Comparison of ENCODE assay signal across 1 cellular context in the genomic region with DNA sequence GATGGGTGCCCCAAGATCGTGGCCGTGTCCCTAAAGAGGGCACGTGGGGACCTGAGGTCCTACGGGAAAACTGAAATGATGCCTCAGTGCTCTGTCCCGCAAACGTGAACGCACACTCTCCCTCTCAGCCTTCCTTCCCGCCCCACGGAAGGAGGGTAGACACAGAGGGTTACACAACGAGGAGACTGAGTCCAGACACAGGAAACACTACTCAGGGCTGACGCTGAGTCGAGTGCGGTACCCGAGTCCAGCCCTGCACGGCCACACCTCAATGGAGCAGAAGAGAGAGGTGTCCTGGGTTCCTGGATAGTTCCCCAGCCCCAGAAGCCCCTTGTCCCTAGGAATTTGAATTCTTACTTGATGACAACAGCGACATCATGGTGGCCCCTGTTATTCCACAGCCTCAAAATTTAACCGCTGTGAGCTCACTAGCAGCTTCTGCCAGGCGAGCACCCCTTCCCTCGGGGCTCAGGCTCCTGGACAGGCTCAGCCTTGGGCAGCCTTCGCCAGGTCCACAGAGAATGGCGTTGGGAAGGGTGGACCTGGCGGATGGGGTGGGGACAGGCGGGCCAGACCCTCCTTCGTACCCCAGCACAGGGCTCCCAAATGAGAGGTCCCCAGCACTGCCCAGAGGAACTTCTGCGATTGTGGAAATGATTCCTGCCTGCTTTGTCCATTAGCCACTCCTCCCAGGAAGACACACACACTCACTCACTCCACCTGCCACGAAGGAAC.
TF ChIP-seq lines count a peak whose summit lies in the region.

No MANE protein-coding gene starts in this region.

TF ChIP-seq in HepG2, 621 proteins besides CTCF, POLR2A, EP300 and RAD21 (continued from another document and continues in another):
- TF ChIP-seq ZNF704 (CRISPR knock-in tag; IDR thresholded peaks at IDR 0.05; ENCODE audit: borderline replicate concordance) (no peak; the same call in 1 of the 2 replicates), MED13 (CRISPR knock-in tag; IDR thresholded peaks at IDR 0.05) (no peak), ZNF383 (CRISPR knock-in tag; IDR thresholded peaks at IDR 0.05; ENCODE audit: borderline replicate concordance) (no peak), FOXC1 (CRISPR knock-in tag; IDR thresholded peaks at IDR 0.05; ENCODE audit: borderline replicate concordance) (no peak), TCF12 (IDR thresholded peaks at IDR 0.05) (no peak), TCF12 (CRISPR knock-in tag; IDR thresholded peaks at IDR 0.05) (no peak), HCFC1 (IDR thresholded peaks at IDR 0.05; ENCODE audit: low read depth, low read length) (no peak), ZNF160 (CRISPR knock-in tag; IDR thresholded peaks at IDR 0.05) (no peak), ZNF552 (CRISPR knock-in tag; IDR thresholded peaks at IDR 0.05; ENCODE audit: borderline replicate concordance) (peak; percentile 60; the same call in 1 of the 2 replicates), ZNF17 (CRISPR knock-in tag; IDR thresholded peaks at IDR 0.05) (no peak), NFAT5 (CRISPR knock-in tag; IDR thresholded peaks at IDR 0.05) (no peak), STAG1 (CRISPR knock-in tag; IDR thresholded peaks at IDR 0.05) (no peak), REPIN1 (CRISPR knock-in tag; IDR thresholded peaks at IDR 0.05; ENCODE audit: borderline replicate concordance, low read depth) (no peak), MAFK (conservative IDR thresholded peaks at IDR 0.05 in 1 of 2, IDR thresholded peaks at IDR 0.05 in 1 of 2; ENCODE audit: low read length in 2 of 2) (no peak), TBX3 (IDR thresholded peaks at IDR 0.05; ENCODE audit: borderline replicate concordance) (no peak), ZFP41 (CRISPR knock-in tag; IDR thresholded peaks at IDR 0.05; ENCODE audit: borderline replicate concordance) (no peak), KAT7 (CRISPR knock-in tag; IDR thresholded peaks at IDR 0.05; ENCODE audit: borderline replicate concordance) (no peak), PBX3 (CRISPR knock-in tag; IDR thresholded peaks at IDR 0.05; ENCODE audit: borderline replicate concordance) (no peak), NR2F6 (IDR thresholded peaks at IDR 0.05) (no peak), NR2F6 (CRISPR knock-in tag; IDR thresholded peaks at IDR 0.05) (no peak), ZNF761 (CRISPR knock-in tag; conservative IDR thresholded peaks at IDR 0.05) (no peak; the same call in 1 of the 2 replicates), DR1 (CRISPR knock-in tag; IDR thresholded peaks at IDR 0.05) (no peak), NR2F1 (CRISPR knock-in tag; IDR thresholded peaks at IDR 0.05) (no peak), ZNF260 (CRISPR knock-in tag; IDR thresholded peaks at IDR 0.05; ENCODE audit: borderline replicate concordance, low read depth) (0 out of 2 replicates have a peak, but pooled peaks have one; percentile 61), BHLHE40 (IDR thresholded peaks at IDR 0.05; ENCODE audit: low read length) (no peak), HES4 (CRISPR knock-in tag; IDR thresholded peaks at IDR 0.05; ENCODE audit: borderline replicate concordance) (0 out of 2 replicates have a peak, but pooled peaks have one; percentile 2), XBP1 (CRISPR knock-in tag; IDR thresholded peaks at IDR 0.05) (no peak), HHEX (CRISPR knock-in tag; IDR thresholded peaks at IDR 0.05) (no peak), ZNF558 (CRISPR knock-in tag; IDR thresholded peaks at IDR 0.05; ENCODE audit: borderline replicate concordance) (no peak), MXD4 (CRISPR knock-in tag; IDR thresholded peaks at IDR 0.05) (no peak), HNRNPL (IDR thresholded peaks at IDR 0.05; ENCODE audit: low read depth, low read length) (no peak), KMT2A (CRISPR knock-in tag; IDR thresholded peaks at IDR 0.05) (no peak), NR2C2 (CRISPR knock-in tag; IDR thresholded peaks at IDR 0.05; ENCODE audit: borderline replicate concordance) (no peak), ZNF430 (CRISPR knock-in tag; IDR thresholded peaks at IDR 0.05) (no peak), YY1 (IDR thresholded peaks at IDR 0.05; ENCODE audit: insufficient read depth, insufficient replicate concordance, low read depth, low read length) (no peak), MXI1 (IDR thresholded peaks at IDR 0.05; ENCODE audit: borderline replicate concordance, low read depth, low read length) (no peak), ZBTB42 (CRISPR knock-in tag; IDR thresholded peaks at IDR 0.05) (0 out of 2 replicates have a peak, but pooled peaks have one; percentile 21), CHD4 (IDR thresholded peaks at IDR 0.05; ENCODE audit: borderline replicate concordance, low read length) (no peak), ISL2 (CRISPR knock-in tag; IDR thresholded peaks at IDR 0.05) (no peak), ZEB1 (IDR thresholded peaks at IDR 0.05; ENCODE audit: insufficient replicate concordance, low read depth) (no peak), ZNF652 (CRISPR knock-in tag; IDR thresholded peaks at IDR 0.05; ENCODE audit: borderline replicate concordance, low read depth) (no peak), MTF2 (CRISPR knock-in tag; IDR thresholded peaks at IDR 0.05; ENCODE audit: borderline replicate concordance) (no peak), PHF20 (CRISPR knock-in tag; IDR thresholded peaks at IDR 0.05) (no peak), SAFB2 (CRISPR knock-in tag; IDR thresholded peaks at IDR 0.05; ENCODE audit: borderline replicate concordance, low read depth) (no peak; the same call in 1 of the 2 replicates), ZNF34 (CRISPR knock-in tag; IDR thresholded peaks at IDR 0.05; ENCODE audit: borderline replicate concordance) (no peak), ZSCAN29 (CRISPR knock-in tag; conservative IDR thresholded peaks at IDR 0.05) (no peak), ARID5B (CRISPR knock-in tag; IDR thresholded peaks at IDR 0.05) (no peak), YEATS2 (CRISPR knock-in tag; IDR thresholded peaks at IDR 0.05; ENCODE audit: borderline replicate concordance) (0 out of 2 replicates have a peak, but pooled peaks have one; percentile 14), ZNF83 (CRISPR knock-in tag; IDR thresholded peaks at IDR 0.05; ENCODE audit: borderline replicate concordance) (no peak; the same call in 1 of the 2 replicates), HMG20A (CRISPR knock-in tag; IDR thresholded peaks at IDR 0.05; ENCODE audit: borderline replicate concordance) (peak; percentile 2; the same call in 1 of the 2 replicates), ADNP (CRISPR knock-in tag; IDR thresholded peaks at IDR 0.05) (no peak), SRF (IDR thresholded peaks at IDR 0.05; ENCODE audit: low read depth, low read length) (no peak)
- TF ChIP-seq, protein P1, sequence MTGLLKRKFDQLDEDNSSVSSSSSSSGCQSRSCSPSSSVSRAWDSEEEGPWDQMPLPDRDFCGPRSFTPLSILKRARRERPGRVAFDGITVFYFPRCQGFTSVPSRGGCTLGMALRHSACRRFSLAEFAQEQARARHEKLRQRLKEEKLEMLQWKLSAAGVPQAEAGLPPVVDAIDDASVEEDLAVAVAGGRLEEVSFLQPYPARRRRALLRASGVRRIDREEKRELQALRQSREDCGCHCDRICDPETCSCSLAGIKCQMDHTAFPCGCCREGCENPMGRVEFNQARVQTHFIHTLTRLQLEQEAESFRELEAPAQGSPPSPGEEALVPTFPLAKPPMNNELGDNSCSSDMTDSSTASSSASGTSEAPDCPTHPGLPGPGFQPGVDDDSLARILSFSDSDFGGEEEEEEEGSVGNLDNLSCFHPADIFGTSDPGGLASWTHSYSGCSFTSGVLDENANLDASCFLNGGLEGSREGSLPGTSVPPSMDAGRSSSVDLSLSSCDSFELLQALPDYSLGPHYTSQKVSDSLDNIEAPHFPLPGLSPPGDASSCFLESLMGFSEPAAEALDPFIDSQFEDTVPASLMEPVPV (CRISPR knock-in tag; IDR thresholded peaks at IDR 0.05) = no peak
- TF ChIP-seq, protein P2, sequence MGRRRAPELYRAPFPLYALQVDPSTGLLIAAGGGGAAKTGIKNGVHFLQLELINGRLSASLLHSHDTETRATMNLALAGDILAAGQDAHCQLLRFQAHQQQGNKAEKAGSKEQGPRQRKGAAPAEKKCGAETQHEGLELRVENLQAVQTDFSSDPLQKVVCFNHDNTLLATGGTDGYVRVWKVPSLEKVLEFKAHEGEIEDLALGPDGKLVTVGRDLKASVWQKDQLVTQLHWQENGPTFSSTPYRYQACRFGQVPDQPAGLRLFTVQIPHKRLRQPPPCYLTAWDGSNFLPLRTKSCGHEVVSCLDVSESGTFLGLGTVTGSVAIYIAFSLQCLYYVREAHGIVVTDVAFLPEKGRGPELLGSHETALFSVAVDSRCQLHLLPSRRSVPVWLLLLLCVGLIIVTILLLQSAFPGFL (CRISPR knock-in tag; IDR thresholded peaks at IDR 0.05) = no peak
- TF ChIP-seq, protein P3, sequence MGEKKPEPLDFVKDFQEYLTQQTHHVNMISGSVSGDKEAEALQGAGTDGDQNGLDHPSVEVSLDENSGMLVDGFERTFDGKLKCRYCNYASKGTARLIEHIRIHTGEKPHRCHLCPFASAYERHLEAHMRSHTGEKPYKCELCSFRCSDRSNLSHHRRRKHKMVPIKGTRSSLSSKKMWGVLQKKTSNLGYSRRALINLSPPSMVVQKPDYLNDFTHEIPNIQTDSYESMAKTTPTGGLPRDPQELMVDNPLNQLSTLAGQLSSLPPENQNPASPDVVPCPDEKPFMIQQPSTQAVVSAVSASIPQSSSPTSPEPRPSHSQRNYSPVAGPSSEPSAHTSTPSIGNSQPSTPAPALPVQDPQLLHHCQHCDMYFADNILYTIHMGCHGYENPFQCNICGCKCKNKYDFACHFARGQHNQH (CRISPR knock-in tag; IDR thresholded peaks at IDR 0.05) = no peak
